ENCODE assay signal across 9 cellular contexts in genomic region chr10:95246582-95247051, GRCh38. TPM values are rescaled to one million over a fixed set of nuclear protein-coding genes. Genes with fewer than 3 reads are reported as not detected.
DNase-seq lines count a peak whose midpoint lies in the region; ATAC-seq and TF ChIP-seq lines count a peak whose summit lies in the region.
"Had no signal": no experiment of that assay in that cellular context is flagged by ENCODE, and none has a peak within 500 bp of the region (broad histone marks: within the 10 kb centered on the region; RNA-seq: fewer than 3 reads in every experiment).

No MANE protein-coding gene starts in this region.

- intact Hi-C loops in prostate gland (cut with DNase I): loop anchor here (5.0 to 10.0 kb wide), 3 partner anchors 62 to 622 kb away; no protein-coding TSS in a partner anchor

- no peak overlapping the region for H3K4me3 Mint-ChIP-seq in activated T-helper 17 cell treated with anti-CD3 and anti-CD28 coated beads, Interleukin-2, amount 50 U/mL, for 72 hours

- H3K36me3 Mint-ChIP-seq in activated T-helper 17 cell treated with anti-CD3 and anti-CD28 coated beads, Interleukin-2, amount 50 U/mL, for 72 hours (ENCODE audit: low read depth): no peaks in the 10 kb centered on the region

- no peak overlapping the region for H3K27ac Mint-ChIP-seq in activated T-helper 17 cell treated with anti-CD3 and anti-CD28 coated beads, Interleukin-2, amount 50 U/mL, for 72 hours

- DNase-seq in NCI-H2081 (lab: John Stamatoyannopoulos, UW) (peak; percentile 21 to 38), NCI-H2081 treated with DMSO at 0.1 percent for 48 hours (lab: John Stamatoyannopoulos, UW) (no peak), Peyer's patch (peak; percentile 68 to 92 (median 89)), globus pallidus (ENCODE audit: low spot score) (peak; percentile 35), prostate gland (ENCODE audit: low spot score) (peak; percentile 73), cerebellar nuclear complex (lab: John Stamatoyannopoulos, UW) (no peak)

- H3K36me3 ChIP-seq in Peyer's patch (peaks cover 0 to 61% (median 0%) of the 10 kb centered on the region in 3 donors), prostate gland (no peaks in the 10 kb centered on the region)

- H3K4me1 Mint-ChIP-seq in activated T-helper 17 cell treated with anti-CD3 and anti-CD28 coated beads, Interleukin-2, amount 50 U/mL, for 72 hours: no peaks in the 10 kb centered on the region

- TF ChIP-seq CTCF in Peyer's patch (IDR thresholded peaks at IDR 0.05) (peak; percentile 49 to 82 (median 78)), prostate gland (IDR thresholded peaks at IDR 0.05) (peak; percentile 68 to 87 (median 75))

- H3K4me1 ChIP-seq in Peyer's patch (peaks cover 0 to 18% (median 0%) of the 10 kb centered on the region in 4 donors), prostate gland (replicated peaks) (no peaks in the 10 kb centered on the region)

- H3K27me3 ChIP-seq in Peyer's patch: no peaks in the 10 kb centered on the region
- no peaks in the 10 kb centered on the region for H3K27me3 ChIP-seq in prostate gland (replicated peaks; ENCODE audit: insufficient read depth)

- no peak overlapping the region for H3K4me3 ChIP-seq in Peyer's patch
- no peak overlapping the region for H3K4me3 ChIP-seq in prostate gland

- H3K9me3 Mint-ChIP-seq in activated T-helper 17 cell treated with anti-CD3 and anti-CD28 coated beads, Interleukin-2, amount 50 U/mL, for 72 hours: no peaks in the 10 kb centered on the region

- H3K27ac ChIP-seq in Peyer's patch: peak overlapping the region in 3 of 4 donors; percentile 13 to 71 (median 46)
- no peak overlapping the region for H3K27ac ChIP-seq in prostate gland

- WGBS in prostate gland: 0% methylated on average over 1 of the region's 1 CpG

- no peaks in the 10 kb centered on the region for H3K9me3 ChIP-seq in Peyer's patch
- H3K9me3 ChIP-seq in prostate gland: no peaks in the 10 kb centered on the region

- no peak for TF ChIP-seq POLR2A in Peyer's patch (IDR thresholded peaks at IDR 0.05)
- no peak for TF ChIP-seq POLR2A in prostate gland (IDR thresholded peaks at IDR 0.05)

- H3K27me3 Mint-ChIP-seq in activated T-helper 17 cell treated with anti-CD3 and anti-CD28 coated beads, Interleukin-2, amount 50 U/mL, for 72 hours: peaks cover 16% of the 10 kb centered on the region

- peak; percentile 27 for ATAC-seq in HG03565 (IDR thresholded peaks at IDR 0.05; ENCODE audit: unreplicated experiment)
- peak; percentile 33 for ATAC-seq in activated T-helper 17 cell treated with anti-CD3 and anti-CD28 coated beads, Interleukin-2, amount 50 U/mL, for 72 hours (replicated peaks)

RNA-seq across cellular contexts. Expression of gene PDLIM1, which starts 44.2 kb away (rescaled TPM):
- total RNA-seq in Peyer's patch (100 to 1,000 TPM; 180 to 351 (median 240) TPM), prostate gland (10 to 100 TPM; 63.2 to 82.0 TPM)
- 1 to 10 TPM in 1 of 2 donors, under 1 TPM in 1; 0.42 to 3.5 TPM for total RNA-seq in activated T-helper 17 cell treated with anti-CD3 and anti-CD28 coated beads, Interleukin-2, amount 50 U/mL, for 72 hours

RNA-seq across cellular contexts. Expression of gene ACSM6, which starts 52.6 kb away (rescaled TPM):
- total RNA-seq in Peyer's patch (not detected), prostate gland (not detected)
- total RNA-seq in activated T-helper 17 cell treated with anti-CD3 and anti-CD28 coated beads, Interleukin-2, amount 50 U/mL, for 72 hours: not detected
- total RNA-seq: mononuclear cell had no signal

Comparison
In these comparisons a context has a peak if more than half of its experiments do, and no peak if none do; other contexts are left out.
1. DNase-seq: peak in NCI-H2081 (2 of 2), Peyer's patch (3 of 3), globus pallidus (single experiment) and prostate gland (single experiment); none in NCI-H2081 treated with DMSO at 0.1 percent for 48 hours (single experiment) and cerebellar nuclear complex (0 of 2).
2. H3K27ac ChIP-seq: peak in Peyer's patch (3 of 4); none in prostate gland (0 of 2).
3. RNA of gene PDLIM1, which starts 44.2 kb away (total RNA-seq): 180 to 351 TPM in Peyer's patch and 63.2 to 82.0 TPM in prostate gland; 0.42 to 3.5 TPM in activated T-helper 17 cell treated with anti-CD3 and anti-CD28 coated beads, Interleukin-2, amount 50 U/mL, for 72 hours; every median in the first group is over 10 times any median in the second.